In the genomic region with DNA sequence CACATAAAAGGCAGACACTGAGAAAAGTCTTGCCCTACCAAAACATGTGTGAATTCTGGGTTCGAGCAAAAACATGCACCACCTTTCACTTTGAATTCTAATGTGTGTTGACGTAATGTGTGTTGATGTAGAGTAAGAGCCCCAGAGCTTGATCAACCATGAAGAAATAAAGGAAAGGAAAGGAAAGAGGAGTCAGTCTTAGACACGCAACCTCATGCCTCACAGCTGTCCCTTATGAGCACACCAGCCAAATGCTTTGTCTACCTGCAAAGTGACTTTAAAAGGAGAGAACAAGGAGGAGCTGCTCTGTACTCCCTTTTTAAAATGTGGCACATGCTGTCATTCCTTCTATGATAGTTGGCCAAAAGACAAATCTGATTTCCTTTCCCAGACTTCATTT, we compare ENCODE assay signal across 20 cellular contexts.
DNase-seq lines count a peak whose midpoint lies in the region; ATAC-seq and TF ChIP-seq lines count a peak whose summit lies in the region.
"Had no signal": no experiment of that assay in that cellular context is flagged by ENCODE, and none has a peak within 500 bp of the region (broad histone marks: within the 10 kb centered on the region; RNA-seq: fewer than 3 reads in every experiment).

No MANE protein-coding gene starts in this region.

- H3K27me3 ChIP-seq in tibial nerve: no peaks in the 10 kb centered on the region
- H3K27me3 ChIP-seq: MG63, thyroid gland had no signal

- ATAC-seq in GM19395 (IDR thresholded peaks at IDR 0.05; ENCODE audit: unreplicated experiment) (peak; percentile 33), HG03159 (IDR thresholded peaks at IDR 0.05; ENCODE audit: unreplicated experiment) (peak; percentile 26)
- ATAC-seq: naive thymus-derived CD4-positive, alpha-beta T cell had no signal

- peak overlapping the region; percentile 39 for H3K27ac Mint-ChIP-seq in nephron progenitor cell
- H3K27ac Mint-ChIP-seq in activated CD4-positive, alpha-beta memory T cell treated with anti-CD3 and anti-CD28 coated beads, Interleukin-2, amount 10 ng/mL, durations not matched to agents 7 days and 5 days: no peak overlapping the region

- peaks cover 0 to 23% (median 0%) of the 10 kb centered on the region in 3 donors for H3K36me3 ChIP-seq in tibial nerve
- H3K36me3 ChIP-seq: MG63 had no signal

- CTCF ChIA-PET in activated CD4-positive, alpha-beta memory T cell treated with anti-CD3 and anti-CD28 coated beads, Interleukin-2, amount 10 ng/mL, durations not matched to agents 7 days and 5 days (lab: Charles Lee): no interaction called here

- POLR2A ChIA-PET in activated CD4-positive, alpha-beta memory T cell treated with anti-CD3 and anti-CD28 coated beads, Interleukin-2, amount 10 ng/mL, durations not matched to agents 7 days and 5 days (lab: Charles Lee): interaction anchor here (0.9 kb wide), 1 partner anchor 42 kb away, joined by 3 read pairs; no protein-coding TSS in a partner anchor

- DNase-seq in GM13977 (ENCODE audit: low spot score) (peak; percentile 34), nephron progenitor cell (no peak), HK-2 (ENCODE audit: unreplicated experiment) (no peak), tibial nerve (ENCODE audit: low spot score in 2 of 2) (no peak)
- DNase-seq in activated CD4-positive, alpha-beta memory T cell treated with anti-CD3 and anti-CD28 coated beads, Interleukin-2, amount 10 ng/mL, durations not matched to agents 7 days and 5 days: no peak
- DNase-seq: activated CD4-positive, alpha-beta T cell treated with anti-CD3 and anti-CD28 coated beads, Interleukin-2, amount 50 U/mL, for 4 hours; activated T-cell treated with anti-CD3 and anti-CD28 coated beads, Interleukin-2, amount 50 U/mL, for 24 hours; DMS 273 treated with DMSO at 0.1 percent for 48 hours; glutamatergic neuron; MG63; naive thymus-derived CD4-positive, alpha-beta T cell; NCI-H1694 treated with DMSO at 0.1 percent for 48 hours; NCI-H524 treated with DMSO at 0.1 percent for 48 hours; OCI-M1; stimulated activated CD4-positive, alpha-beta T cell treated with anti-CD3 and anti-CD28 coated beads, Interleukin-4, amount 100 ng/mL, for 24 hours; stimulated activated CD8-positive, alpha-beta memory T cell treated with anti-CD3 and anti-CD28 coated beads, Interleukin-4, amount 100 ng/mL, for 48 hours; thyroid gland had no signal

- in situ Hi-C loops in GM13977 (cut with MboI; ENCODE audit: low pct_unique_long_range_greater_than_20kb, low sequenced_read_pairs, unreplicated experiment): no loop called here

- TF ChIP-seq EP300 in tibial nerve (IDR thresholded peaks at IDR 0.05): no peak

- H3K4me3 ChIP-seq in tibial nerve: no peak overlapping the region
- H3K4me3 ChIP-seq: MG63, SK-N-MC, thyroid gland had no signal

- WGBS in tibial nerve, 2 donors: 73 to 78% methylated on average over 3 of the region's 3 CpGs

- no peak overlapping the region for H3K27ac ChIP-seq in tibial nerve
- H3K27ac ChIP-seq: SK-N-MC, thyroid gland had no signal

- peaks cover 0 to 27% (median 1%) of the 10 kb centered on the region in 4 donors for H3K4me1 ChIP-seq in tibial nerve

- TF ChIP-seq CTCF in GM13977 (IDR thresholded peaks at IDR 0.05; ENCODE audit: extremely low read depth, insufficient read depth, missing control alignments) (no peak), nephron progenitor cell (IDR thresholded peaks at IDR 0.05) (no peak), tibial nerve (IDR thresholded peaks at IDR 0.05) (no peak)

- no peak for TF ChIP-seq POLR2A in tibial nerve (IDR thresholded peaks at IDR 0.05)

- peaks cover 2% of the 10 kb centered on the region for H3K9me3 Mint-ChIP-seq in nephron progenitor cell
- no peaks in the 10 kb centered on the region for H3K9me3 Mint-ChIP-seq in activated CD4-positive, alpha-beta memory T cell treated with anti-CD3 and anti-CD28 coated beads, Interleukin-2, amount 10 ng/mL, durations not matched to agents 7 days and 5 days
- H3K9me3 Mint-ChIP-seq: activated T-cell treated with anti-CD3 and anti-CD28 coated beads, Interleukin-2, amount 50 U/mL, for 24 hours; naive thymus-derived CD4-positive, alpha-beta T cell had no signal

- peaks cover 20% of the 10 kb centered on the region for H3K4me1 Mint-ChIP-seq in nephron progenitor cell
- H3K4me1 Mint-ChIP-seq in activated CD4-positive, alpha-beta memory T cell treated with anti-CD3 and anti-CD28 coated beads, Interleukin-2, amount 10 ng/mL, durations not matched to agents 7 days and 5 days: no peaks in the 10 kb centered on the region

- H3K9me3 ChIP-seq in tibial nerve: no peaks in the 10 kb centered on the region
- H3K9me3 ChIP-seq: MG63, thyroid gland had no signal

- H3K27me3 Mint-ChIP-seq in nephron progenitor cell (ENCODE audit: low read depth, poor library complexity): peaks cover 12% of the 10 kb centered on the region
- no peaks in the 10 kb centered on the region for H3K27me3 Mint-ChIP-seq in activated CD4-positive, alpha-beta memory T cell treated with anti-CD3 and anti-CD28 coated beads, Interleukin-2, amount 10 ng/mL, durations not matched to agents 7 days and 5 days
- H3K27me3 Mint-ChIP-seq: activated T-cell treated with anti-CD3 and anti-CD28 coated beads, Interleukin-2, amount 50 U/mL, for 24 hours; naive thymus-derived CD4-positive, alpha-beta T cell had no signal

- H3K36me3 Mint-ChIP-seq in nephron progenitor cell (ENCODE audit: low read depth): peaks cover 27% of the 10 kb centered on the region
- H3K36me3 Mint-ChIP-seq in activated CD4-positive, alpha-beta memory T cell treated with anti-CD3 and anti-CD28 coated beads, Interleukin-2, amount 10 ng/mL, durations not matched to agents 7 days and 5 days (ENCODE audit: low read depth): peaks cover 58% of the 10 kb centered on the region

- H3K4me3 Mint-ChIP-seq in nephron progenitor cell: no peak overlapping the region
- no peak overlapping the region for H3K4me3 Mint-ChIP-seq in activated CD4-positive, alpha-beta memory T cell treated with anti-CD3 and anti-CD28 coated beads, Interleukin-2, amount 10 ng/mL, durations not matched to agents 7 days and 5 days
- H3K4me3 Mint-ChIP-seq: activated T-cell treated with anti-CD3 and anti-CD28 coated beads, Interleukin-2, amount 50 U/mL, for 24 hours; naive thymus-derived CD4-positive, alpha-beta T cell had no signal
